Comparison of ENCODE assay signal across 14 cellular contexts in the genomic region with DNA sequence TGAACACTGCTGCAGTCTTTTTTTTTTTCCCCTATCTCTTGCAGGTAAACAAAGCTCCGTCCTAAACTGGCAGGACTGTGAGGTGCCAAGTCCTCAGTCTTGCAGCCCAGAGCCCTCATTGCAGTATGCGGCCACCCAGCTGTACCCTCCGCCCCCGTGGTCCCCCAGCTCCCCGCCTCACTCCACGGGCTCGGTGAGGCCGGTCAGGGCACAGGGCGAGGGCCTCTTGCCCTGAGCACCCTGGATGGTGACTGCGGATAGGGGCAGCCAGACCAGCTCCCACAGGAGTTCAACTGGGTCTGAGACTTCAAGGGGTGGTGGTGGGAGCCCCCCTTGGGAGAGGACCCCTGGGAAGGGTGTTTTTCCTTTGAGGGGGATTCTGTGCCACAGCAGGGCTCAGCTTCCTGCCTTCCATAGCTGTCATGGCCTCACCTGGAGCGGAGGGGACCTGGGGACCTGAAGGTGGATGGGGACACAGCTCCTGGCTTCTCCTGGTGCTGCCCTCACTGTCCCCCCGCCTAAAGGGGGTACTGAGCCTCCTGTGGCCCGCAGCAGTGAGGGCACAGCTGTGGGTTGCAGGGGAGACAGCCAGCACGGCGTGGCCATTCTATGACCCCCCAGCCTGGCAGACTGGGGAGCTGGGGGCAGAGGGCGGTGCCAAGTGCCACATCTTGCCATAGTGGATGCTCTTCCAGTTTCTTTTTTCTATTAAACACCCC. TPM values are rescaled to one million over a fixed set of nuclear protein-coding genes. Genes with fewer than 3 reads are reported as not detected.
"Had no signal": no experiment of that assay in that cellular context is flagged by ENCODE, and none has a peak within 500 bp of the region (broad histone marks: within the 10 kb centered on the region; RNA-seq: fewer than 3 reads in every experiment).

No MANE protein-coding gene starts in this region.

- DNase-seq: activated CD4-positive, alpha-beta T cell treated with anti-CD3 and anti-CD28 coated beads, Interleukin-2, amount 50 U/mL, for 4 hours; activated naive CD4-positive, alpha-beta T cell; activated T-cell treated with anti-CD3 and anti-CD28 coated beads for 4 hours; central memory CD4-positive, alpha-beta T cell; colonic mucosa; esophagus squamous epithelium; heart right ventricle; left ventricle myocardium inferior; stimulated activated CD4-positive, alpha-beta T cell treated with anti-CD3 and anti-CD28 coated beads, Interleukin-12 subunit alpha, Interleukin-12 subunit beta, amount 100 ng/mL, for 4 hours; stimulated activated CD4-positive, alpha-beta T cell treated with anti-CD3 and anti-CD28 coated beads, Interleukin-1b, Interleukin-23, amount 100 ng/mL, for 48 hours; stimulated activated CD8-positive, alpha-beta memory T cell treated with anti-CD3 and anti-CD28 coated beads, Interleukin-4, amount 100 ng/mL, for 48 hours; stimulated activated naive CD8-positive, alpha-beta T cell treated with anti-CD3 and anti-CD28 coated beads, Interleukin-15, Interleukin-2, amounts not matched to agents 100 U/mL and 50 U/mL, for 24 hours; trophoblast cell had no signal

- H3K4me1 ChIP-seq: colonic mucosa had no signal

- H3K9me3 ChIP-seq: colonic mucosa, esophagus squamous epithelium, heart right ventricle, left ventricle myocardium inferior had no signal

- H3K27ac ChIP-seq: colonic mucosa, esophagus squamous epithelium, heart right ventricle, left ventricle myocardium inferior had no signal

- H3K4me3 ChIP-seq: colonic mucosa, esophagus squamous epithelium, heart right ventricle, left ventricle myocardium inferior had no signal

- H3K27me3 ChIP-seq: colonic mucosa, esophagus squamous epithelium, heart right ventricle had no signal

- ATAC-seq: activated T-helper 17 cell treated with anti-CD3 and anti-CD28 coated beads, Interleukin-2, amount 50 U/mL, for 72 hours; stimulated activated naive CD8-positive, alpha-beta T cell treated with anti-CD3 and anti-CD28 coated beads, Interleukin-15, Interleukin-2, amounts not matched to agents 100 U/mL and 50 U/mL, for 24 hours had no signal

- H3K36me3 ChIP-seq: colonic mucosa had no signal

RNA-seq across cellular contexts. Expression of a gene that starts 13.8 kb away (rescaled TPM):
- total RNA-seq: activated T-helper 17 cell treated with anti-CD3 and anti-CD28 coated beads, Interleukin-2, amount 50 U/mL, for 72 hours had no signal
